8 cellular contexts compared by ENCODE assay signal in genomic region chr14:70359076-70359424, GRCh38. TPM values are rescaled to one million over a fixed set of nuclear protein-coding genes. Genes with fewer than 3 reads are reported as not detected.
A peak's percentile ranks its signal among the peaks of the same experiment; 100 is the strongest.
DNase-seq lines count a peak whose midpoint lies in the region; ATAC-seq, FAIRE-seq and TF ChIP-seq lines count a peak whose summit lies in the region.

No MANE protein-coding gene starts in this region.

- H2BK15ac ChIP-seq in H1 (ENCODE audit: low read length) (no peak overlapping the region), neuronal stem cell (ENCODE audit: low read length) (no peak overlapping the region)

- H4K91ac ChIP-seq in H1 (replicated peaks; ENCODE audit: insufficient read length, low read length) (no peak overlapping the region), neuronal stem cell (ENCODE audit: low read depth, low read length, poor library complexity) (no peak overlapping the region)

- H3K9me3 ChIP-seq in NT2/D1 (ENCODE audit: insufficient read depth, low read length) = no peaks in the 10 kb centered on the region
- H3K9me3 ChIP-seq in H1 (ENCODE audit: insufficient read depth in 2 of 2, low read depth in 1 of 2, low read length in 1 of 2) = no peaks in the 10 kb centered on the region
- H3K9me3 ChIP-seq in neuronal stem cell (replicated peaks in 1 of 2; ENCODE audit: control insufficient read depth in 2 of 2, insufficient read depth in 1 of 2, low read depth in 1 of 2, low read length in 2 of 2) = no peaks in the 10 kb centered on the region

- H3K4me1 ChIP-seq in NT2/D1 (ENCODE audit: insufficient read depth, insufficient read length) = no peaks in the 10 kb centered on the region
- H3K4me1 ChIP-seq in H1 (replicated peaks in 1 of 4; ENCODE audit: control insufficient read depth in 3 of 4, insufficient read depth in 4 of 4, low read length in 3 of 4) = no peaks in the 10 kb centered on the region
- peaks cover 1 to 3% of the 10 kb centered on the region in 2 donors for H3K4me1 ChIP-seq in neuronal stem cell (ENCODE audit: control insufficient read depth in 2 of 2, insufficient read depth in 1 of 2, low read depth in 1 of 2, low read length in 2 of 2)

- no peak overlapping the region for H4K5ac ChIP-seq in H1 (ENCODE audit: insufficient read length, low read depth, low read length)

- H3K27ac Mint-ChIP-seq in stimulated activated naive CD8-positive, alpha-beta T cell treated with anti-CD3 and anti-CD28 coated beads, Interleukin-15, Interleukin-2, amounts not matched to agents 100 ng/mL and 50 ng/mL, for 24 hours = peak overlapping the region; percentile 95

- 1% methylated on average over 14 of the region's 14 CpGs; no CpG with 5 or more reads in 1 of the 2 experiments for WGBS in H1 (ENCODE audit: extremely low coverage in 1 of 2, insufficient coverage in 1 of 2, insufficient read length in 1 of 2, insufficient replicate concordance in 2 of 2, low coverage in 1 of 2, low lambda C conversion rate in 2 of 2, missing lambda C conversion rate in 1 of 2), 2 experiments
- no CpG with 5 or more reads among the region's 14 CpGs for WGBS in neuronal stem cell (ENCODE audit: extremely low coverage in 2 of 2, insufficient read length in 2 of 2, insufficient replicate concordance in 1 of 2), 2 donors

- peaks cover 27 to 54% of the 10 kb centered on the region in 2 experiments for H3K79me2 ChIP-seq in H1 (ENCODE audit: control insufficient read depth in 1 of 2, insufficient read depth in 2 of 2, low read length in 2 of 2)

- H3K9me3 Mint-ChIP-seq in stimulated activated naive CD8-positive, alpha-beta T cell treated with anti-CD3 and anti-CD28 coated beads, Interleukin-15, Interleukin-2, amounts not matched to agents 100 ng/mL and 50 ng/mL, for 24 hours = no peaks in the 10 kb centered on the region

- H2AFZ ChIP-seq in H1 (ENCODE audit: low read length) (peak overlapping the region; percentile 97), neuronal stem cell (ENCODE audit: low read length) (peak overlapping the region; percentile 81)

- H3K4me3 ChIP-seq in NT2/D1 (ENCODE audit: insufficient read length, low read depth) (peak overlapping the region; percentile 85), H1 (ENCODE audit: extremely low read depth in 1 of 4, insufficient read depth in 2 of 4, low read depth in 3 of 4, low read length in 4 of 4) (peak overlapping the region; percentile 82 to 97 (median 90)), neuronal stem cell (ENCODE audit: low read length in 2 of 2) (peak overlapping the region; percentile 58 to 90)

- H3K27me3 Mint-ChIP-seq in stimulated activated naive CD8-positive, alpha-beta T cell treated with anti-CD3 and anti-CD28 coated beads, Interleukin-15, Interleukin-2, amounts not matched to agents 100 ng/mL and 50 ng/mL, for 24 hours = no peaks in the 10 kb centered on the region

- POLR2A ChIA-PET in H1 (lab: Charles Lee; ENCODE audit: partially characterized antibody) = interaction anchor here (0.8 to 2.2 kb wide), 7 partner anchors 9 to 450 kb away, joined by 3 to 15 read pairs (median 4); partner anchors contain the start of gene MAP3K9

- no peak overlapping the region for H3K4ac ChIP-seq in H1 (replicated peaks; ENCODE audit: insufficient read length, low read depth, low read length)
- H3K4ac ChIP-seq in neuronal stem cell (ENCODE audit: low read length) = no peak overlapping the region

- H3K36me3 ChIP-seq in NT2/D1 (ENCODE audit: insufficient read depth, insufficient read length, low read length) (peaks cover 2% of the 10 kb centered on the region), H1 (ENCODE audit: control insufficient read depth in 2 of 4, insufficient read depth in 4 of 4, low read length in 3 of 4) (no peaks in the 10 kb centered on the region; a peak in 1 of 8 replicates), neuronal stem cell (replicated peaks in 1 of 2; ENCODE audit: control insufficient read depth in 2 of 2, insufficient read depth in 2 of 2, low read length in 2 of 2) (peaks cover 2 to 6% of the 10 kb centered on the region in 2 donors)

- no peak overlapping the region; the same call in 1 of the 2 replicates for H2BK12ac ChIP-seq in H1 (ENCODE audit: low read depth, low read length)
- H2BK12ac ChIP-seq in neuronal stem cell (ENCODE audit: low read length) = no peak overlapping the region

- no peak for DNase-seq in stimulated activated naive CD8-positive, alpha-beta T cell treated with anti-CD3 and anti-CD28 coated beads, Interleukin-15, Interleukin-2, amounts not matched to agents 100 U/mL and 50 U/mL, for 24 hours
- DNase-seq in NT2/D1 (ENCODE audit: low read depth, low spot score) = no peak
- DNase-seq in H1 (ENCODE audit: low read depth in 1 of 2, low spot score in 2 of 2) = no peak
- DNase-seq in neuronal stem cell (ENCODE audit: low spot score) = no peak
- no peak for DNase-seq in NCI-H2227 treated with DMSO at 0.1 percent for 48 hours (lab: John Stamatoyannopoulos, UW)
- DNase-seq in DMS 273 (lab: John Stamatoyannopoulos, UW; ENCODE audit: unreplicated experiment) = no peak
- DNase-seq in RPMI8226 = no peak

- peaks cover 50% of the 10 kb centered on the region for H3K4me1 Mint-ChIP-seq in stimulated activated naive CD8-positive, alpha-beta T cell treated with anti-CD3 and anti-CD28 coated beads, Interleukin-15, Interleukin-2, amounts not matched to agents 100 ng/mL and 50 ng/mL, for 24 hours (ENCODE audit: low read depth)

- H2AK5ac ChIP-seq in H1 (ENCODE audit: low read depth, low read length) (no peak overlapping the region), neuronal stem cell (ENCODE audit: low read depth, low read length) (no peak overlapping the region)

- H2BK20ac ChIP-seq in H1 (ENCODE audit: low read length) = no peak overlapping the region

- H3K79me1 ChIP-seq in H1 (ENCODE audit: low read depth, low read length) (peaks cover 6% of the 10 kb centered on the region; the same call in 1 of the 2 replicates), neuronal stem cell (ENCODE audit: low read depth, low read length) (peaks cover 4% of the 10 kb centered on the region)

- H3K9ac ChIP-seq in NT2/D1 (ENCODE audit: insufficient read length, low read depth) = peak overlapping the region; percentile 91
- peak overlapping the region; percentile 72 to 92 (median 83) for H3K9ac ChIP-seq in H1 (replicated peaks in 1 of 4; ENCODE audit: extremely low read depth in 1 of 4, low read depth in 3 of 4, low read length in 3 of 4)
- H3K9ac ChIP-seq in neuronal stem cell (ENCODE audit: low read depth, low read length, poor library complexity) = peak overlapping the region; percentile 81

- H3K4me3 Mint-ChIP-seq in stimulated activated naive CD8-positive, alpha-beta T cell treated with anti-CD3 and anti-CD28 coated beads, Interleukin-15, Interleukin-2, amounts not matched to agents 100 ng/mL and 50 ng/mL, for 24 hours = peak overlapping the region; percentile 100

- no peak for TF ChIP-seq CTCF in H1 (IDR thresholded peaks at IDR 0.05; ENCODE audit: control extremely low read depth in 1 of 3, insufficient read depth in 1 of 3, low read depth in 1 of 3, low read length in 3 of 3)

- FAIRE-seq in H1 (lab: Jason Lieb, UNC) = no peak

- no peak for TF ChIP-seq RAD21 in H1 (IDR thresholded peaks at IDR 0.05 in 1 of 2, conservative IDR thresholded peaks at IDR 0.05 in 1 of 2; ENCODE audit: low read depth in 2 of 2, low read length in 2 of 2)

- H2BK120ac ChIP-seq in H1 (replicated peaks; ENCODE audit: low read depth, low read length) (no peak overlapping the region), neuronal stem cell (ENCODE audit: low read depth, low read length) (no peak overlapping the region)

- peak overlapping the region; percentile 91; the same call in 1 of the 2 replicates for H4K8ac ChIP-seq in H1 (ENCODE audit: extremely low read depth, insufficient read depth, low read length)
- no peak overlapping the region for H4K8ac ChIP-seq in neuronal stem cell (ENCODE audit: low read depth, low read length)

- H2BK5ac ChIP-seq in H1 (ENCODE audit: low read depth, low read length) = no peak overlapping the region
- H2BK5ac ChIP-seq in neuronal stem cell (ENCODE audit: low read length) = no peak overlapping the region

- CTCF ChIA-PET in H1 (lab: Charles Lee; ENCODE audit: partially characterized antibody) = interaction anchor here (0.6 to 1.8 kb wide), 6 partner anchors 10 to 755 kb away, joined by 3 to 11 read pairs (median 4); no protein-coding TSS in a partner anchor

- TF ChIP-seq POLR2A in H1 (IDR thresholded peaks at IDR 0.05; ENCODE audit: control extremely low read depth in 1 of 2, low read depth in 2 of 2, low read length in 2 of 2) = no peak

- peaks cover 3 to 6% of the 10 kb centered on the region in 2 experiments for H4K20me1 ChIP-seq in H1 (replicated peaks in 1 of 2; ENCODE audit: control insufficient read depth in 1 of 2, insufficient read depth in 2 of 2, low read length in 2 of 2)

- H3K36me3 Mint-ChIP-seq in stimulated activated naive CD8-positive, alpha-beta T cell treated with anti-CD3 and anti-CD28 coated beads, Interleukin-15, Interleukin-2, amounts not matched to agents 100 ng/mL and 50 ng/mL, for 24 hours (ENCODE audit: low read depth) = peaks cover 18% of the 10 kb centered on the region

- H3K23ac ChIP-seq in H1 (ENCODE audit: insufficient read length) (no peak overlapping the region), neuronal stem cell (ENCODE audit: low read depth, low read length, poor library complexity) (no peak overlapping the region)

- no peak for ATAC-seq in stimulated activated naive CD8-positive, alpha-beta T cell treated with anti-CD3 and anti-CD28 coated beads, Interleukin-15, Interleukin-2, amounts not matched to agents 100 U/mL and 50 U/mL, for 24 hours

- no peak overlapping the region for H3K56ac ChIP-seq in H1 (replicated peaks; ENCODE audit: insufficient read length, low read depth, low read length)

- no peak overlapping the region for H3K18ac ChIP-seq in H1 (ENCODE audit: extremely low read depth, low read length)
- H3K18ac ChIP-seq in neuronal stem cell (ENCODE audit: low read length) = no peak overlapping the region

- no peak for TF ChIP-seq EP300 in H1 (IDR thresholded peaks at IDR 0.05; ENCODE audit: borderline replicate concordance in 1 of 2, low read depth in 2 of 2, low read length in 2 of 2)

- H3K27me3 ChIP-seq in NT2/D1 (ENCODE audit: insufficient read depth, insufficient read length) = no peaks in the 10 kb centered on the region
- H3K27me3 ChIP-seq in H1 (replicated peaks in 1 of 4; ENCODE audit: control insufficient read depth in 3 of 4, extremely low read depth in 1 of 4, insufficient read depth in 3 of 4, low read length in 3 of 4) = peaks cover 0 to 4% (median 0%) of the 10 kb centered on the region in 4 experiments; a peak in 2 of 7 replicates
- H3K27me3 ChIP-seq in neuronal stem cell (ENCODE audit: control insufficient read depth in 3 of 3, insufficient read depth in 3 of 3, low read depth in 1 of 3, low read length in 3 of 3) = no peaks in the 10 kb centered on the region

- peak overlapping the region; percentile 86 for H3K27ac ChIP-seq in H1 (ENCODE audit: low read depth, low read length)
- peak overlapping the region; percentile 71 for H3K27ac ChIP-seq in neuronal stem cell (replicated peaks; ENCODE audit: low read length)

- no peak overlapping the region for H3K14ac ChIP-seq in H1 (ENCODE audit: insufficient read length)
- no peak overlapping the region for H3K14ac ChIP-seq in neuronal stem cell (ENCODE audit: low read length)

- peaks cover 2% of the 10 kb centered on the region for H3K23me2 ChIP-seq in H1 (ENCODE audit: low read depth, low read length)

- H3K4me2 ChIP-seq in H1 (ENCODE audit: insufficient read depth in 1 of 2, low read depth in 2 of 2, low read length in 2 of 2) = peak overlapping the region; percentile 54 to 92
- peak overlapping the region; percentile 75 for H3K4me2 ChIP-seq in neuronal stem cell (ENCODE audit: insufficient read depth, low read length, poor library complexity, severe bottlenecking)

RNA-seq across cellular contexts. Expression of gene COX16, which starts 0.4 kb away (rescaled TPM):
- total RNA-seq in H1 (2021; fragmentation: NEBNext Ultra II Directional; extraction: Animal tissue kit (Norgen Biotek cat#: 25700)) = 65.8 and 73.0 TPM in 2 replicates
- polyA plus RNA-seq in H1 (2011; rRNA removed) = 14.0 and 21.0 TPM in 2 replicates
- polyA plus RNA-seq in H1 (2011; cell fraction: cytosol; rRNA removed) = 28.3 TPM
- polyA plus RNA-seq in H1 (2011; cell fraction: nucleus; rRNA removed) = 4.7 TPM
- 28.6 to 54.2 TPM (median 32.1 TPM) in 4 replicates for polyA plus RNA-seq in H1 (2012, experiment 1 of 2)
- polyA plus RNA-seq in H1 (2012, experiment 2 of 2) = 46.0 TPM
- polyA plus RNA-seq in H1 (2013, experiment 1 of 2) = 118 TPM
- 142 TPM for polyA plus RNA-seq in H1 (2013, experiment 2 of 2)
- 5.9 and 6.1 TPM in 2 replicates for polyA minus RNA-seq in H1 (2011; rRNA and poly(A)+ RNA removed)
- polyA minus RNA-seq in H1 (2011; cell fraction: cytosol; rRNA and poly(A)+ RNA removed) = 6.5 TPM
- polyA minus RNA-seq in H1 (2011; cell fraction: nucleus; rRNA and poly(A)+ RNA removed) = 11.9 TPM
- polyA plus RNA-seq in neuronal stem cell (2013, experiment 1 of 2) = 103 TPM
- polyA plus RNA-seq in neuronal stem cell (2013, experiment 2 of 2) = 103 TPM

RNA-seq across cellular contexts. Expression of gene SYNJ2BP, which starts 57.8 kb away (rescaled TPM):
- 29.7 and 30.6 TPM in 2 replicates for total RNA-seq in H1 (2021; fragmentation: NEBNext Ultra II Directional; extraction: Animal tissue kit (Norgen Biotek cat#: 25700))
- 5.8 and 9.6 TPM in 2 replicates for polyA plus RNA-seq in H1 (2011; rRNA removed)
- polyA plus RNA-seq in H1 (2011; cell fraction: cytosol; rRNA removed) = 12.2 TPM
- polyA plus RNA-seq in H1 (2011; cell fraction: nucleus; rRNA removed) = 13.6 TPM
- 11.6 to 22.8 TPM (median 15.3 TPM) in 4 replicates for polyA plus RNA-seq in H1 (2012, experiment 1 of 2)
- 5.7 TPM for polyA plus RNA-seq in H1 (2012, experiment 2 of 2)
- polyA plus RNA-seq in H1 (2013, experiment 1 of 2) = 24.7 TPM
- polyA plus RNA-seq in H1 (2013, experiment 2 of 2) = 23.0 TPM
- 14.4 and 25.8 TPM in 2 replicates for polyA minus RNA-seq in H1 (2011; rRNA and poly(A)+ RNA removed)
- 6.5 TPM for polyA minus RNA-seq in H1 (2011; cell fraction: cytosol; rRNA and poly(A)+ RNA removed)
- polyA minus RNA-seq in H1 (2011; cell fraction: nucleus; rRNA and poly(A)+ RNA removed) = 31.6 TPM
- 16.4 TPM for polyA plus RNA-seq in neuronal stem cell (2013, experiment 1 of 2)
- polyA plus RNA-seq in neuronal stem cell (2013, experiment 2 of 2) = 16.6 TPM
